ENCODE assay signal across 13 cellular contexts in genomic region chr5:95102687-95103086, GRCh38.
A peak's percentile ranks its signal among the peaks of the same experiment; 100 is the strongest.
DNase-seq lines count a peak whose midpoint lies in the region; ATAC-seq and TF ChIP-seq lines count a peak whose summit lies in the region.
"Had no signal": no experiment of that assay in that cellular context is flagged by ENCODE, and none has a peak within 500 bp of the region (broad histone marks: within the 10 kb centered on the region; RNA-seq: fewer than 3 reads in every experiment).

No MANE protein-coding gene starts in this region.

- no peak for TF ChIP-seq EP300 in SK-N-SH (IDR thresholded peaks at IDR 0.05; ENCODE audit: borderline replicate concordance in 1 of 2, low read depth in 1 of 2, low read length in 1 of 2)

- POLR2A ChIA-PET in SK-N-SH (lab: Yijun Ruan, JAX), result no interaction called here

- no peak overlapping the region for H2AFZ ChIP-seq in SK-N-SH (ENCODE audit: low read depth)

- TF ChIP-seq RAD21 in SK-N-SH (IDR thresholded peaks at IDR 0.05; ENCODE audit: low read length), result no peak

- no peaks in the 10 kb centered on the region for H4K20me1 ChIP-seq in SK-N-SH (ENCODE audit: insufficient read depth)

- 44% methylated on average over 1 of the region's 1 CpG for WGBS in SK-N-SH (ENCODE audit: low lambda C conversion rate)

- no peaks in the 10 kb centered on the region for H3K4me1 ChIP-seq in SK-N-SH (ENCODE audit: control insufficient read depth in 1 of 2, insufficient read depth in 2 of 2, low read depth in 1 of 2, low read length in 1 of 2)
- H3K4me1 ChIP-seq: right atrium auricular region had no signal

- no peak for TF ChIP-seq CTCF in SK-N-SH (IDR thresholded peaks at IDR 0.05)

- H3K4me3 ChIP-seq in SK-N-SH (ENCODE audit: low read depth in 2 of 2, low read length in 1 of 2), result no peak overlapping the region
- H3K4me3 ChIP-seq: right atrium auricular region had no signal

- H3K36me3 ChIP-seq in SK-N-SH (replicated peaks in 1 of 2; ENCODE audit: control insufficient read depth in 1 of 2, insufficient read depth in 2 of 2, low read length in 1 of 2), result no peaks in the 10 kb centered on the region
- H3K36me3 ChIP-seq: right atrium auricular region had no signal

- H3K9me2 ChIP-seq in SK-N-SH, result no peaks in the 10 kb centered on the region

- CTCF ChIA-PET in SK-N-SH (lab: Yijun Ruan, JAX), result no interaction called here

- no peak overlapping the region for H3K27ac ChIP-seq in SK-N-SH (ENCODE audit: low read depth in 2 of 2, low read length in 1 of 2)
- H3K27ac ChIP-seq: right atrium auricular region had no signal

- H3K9ac ChIP-seq in SK-N-SH, result no peak overlapping the region

- no peaks in the 10 kb centered on the region; the same call in 1 of the 2 replicates for H3K27me3 ChIP-seq in SK-N-SH (ENCODE audit: insufficient read depth)
- H3K27me3 ChIP-seq: right atrium auricular region had no signal

- H3F3A ChIP-seq in SK-N-SH (replicated peaks; ENCODE audit: insufficient read depth), result no peaks in the 10 kb centered on the region

- no peak for DNase-seq in activated effector memory CD4-positive, alpha-beta T cell treated with anti-CD3 and anti-CD28 coated beads, Interleukin-2, amount 50 U/mL, for 16 hours
- DNase-seq in SK-N-SH (no peak), SIG-M5 (lab: John Stamatoyannopoulos, UW) (no peak), LoVo (ENCODE audit: low spot score) (no peak)
- DNase-seq: activated CD8-positive, alpha-beta T cell treated with anti-CD3 and anti-CD28 coated beads for 36 hours; activated naive CD8-positive, alpha-beta T cell treated with anti-CD3 and anti-CD28 coated beads, Interleukin-2, amount 10 ng/mL, durations not matched to agents 7 days and 5 days; COR-L47; KG1; NCI-H2081 treated with DMSO at 0.1 percent for 48 hours had no signal

- no peak overlapping the region for H3K4me2 ChIP-seq in SK-N-SH

- ATAC-seq in GM19351 (IDR thresholded peaks at IDR 0.05; ENCODE audit: unreplicated experiment) (peak; percentile 62), HG02588 (IDR thresholded peaks at IDR 0.05; ENCODE audit: unreplicated experiment) (peak; percentile 97), HG03280 (IDR thresholded peaks at IDR 0.05; ENCODE audit: unreplicated experiment) (peak; percentile 68)
- ATAC-seq: activated CD8-positive, alpha-beta T cell treated with anti-CD3 and anti-CD28 coated beads for 36 hours had no signal

- no peaks in the 10 kb centered on the region for H3K9me3 ChIP-seq in SK-N-SH
- H3K9me3 ChIP-seq: right atrium auricular region had no signal

- no peaks in the 10 kb centered on the region for H3K79me2 ChIP-seq in SK-N-SH (ENCODE audit: insufficient read depth)

TF ChIP-seq in SK-N-SH, 30 proteins besides CTCF, POLR2A, EP300 and RAD21:
- TF ChIP-seq SIN3A (IDR thresholded peaks at IDR 0.05; ENCODE audit: borderline replicate concordance, low read depth, low read length), result no peak
TF ChIP-seq in SK-N-SH: peak in this region for 0.
